In genomic region chr16:84307209-84307954, GRCh38 we compare ENCODE assay signal across 17 cellular contexts. TPM values are rescaled to one million over a fixed set of nuclear protein-coding genes. Genes with fewer than 3 reads are reported as not detected.
DNase-seq lines count a peak whose midpoint lies in the region; FAIRE-seq and TF ChIP-seq lines count a peak whose summit lies in the region.
"Had no signal": no experiment of that assay in that cellular context is flagged by ENCODE, and none has a peak within 500 bp of the region (broad histone marks: within the 10 kb centered on the region; RNA-seq: fewer than 3 reads in every experiment).

No MANE protein-coding gene starts in this region.

- H3K36me3 ChIP-seq in H1 (ENCODE audit: control insufficient read depth in 2 of 4, insufficient read depth in 4 of 4, low read length in 3 of 4) = no peaks in the 10 kb centered on the region
- H3K36me3 ChIP-seq: SJCRH30 had no signal

- no peaks in the 10 kb centered on the region for H3K79me2 ChIP-seq in H1 (ENCODE audit: control insufficient read depth in 1 of 2, insufficient read depth in 2 of 2, low read length in 2 of 2)

- H3K27ac Mint-ChIP-seq in MCF 10A (ENCODE audit: low read depth, unreplicated experiment) = no peak overlapping the region
- H3K27ac Mint-ChIP-seq: CD8-positive, alpha-beta memory T cell had no signal

- H3K79me1 ChIP-seq in H1 (ENCODE audit: low read depth, low read length) = no peaks in the 10 kb centered on the region

- no peak overlapping the region for H3K4me3 ChIP-seq in H1 (ENCODE audit: extremely low read depth in 1 of 4, insufficient read depth in 2 of 4, low read depth in 3 of 4, low read length in 4 of 4)
- H3K4me3 ChIP-seq: GM12878, PC-9, SJCRH30 had no signal

- no peak for TF ChIP-seq POLR2A in H1 (IDR thresholded peaks at IDR 0.05; ENCODE audit: control extremely low read depth in 1 of 2, low read depth in 2 of 2, low read length in 2 of 2)

- no peak for TF ChIP-seq EP300 in H1 (IDR thresholded peaks at IDR 0.05; ENCODE audit: borderline replicate concordance in 1 of 2, low read depth in 2 of 2, low read length in 2 of 2)

- peaks cover 53% of the 10 kb centered on the region for H3K27me3 Mint-ChIP-seq in MCF 10A (ENCODE audit: insufficient read depth, unreplicated experiment)

- H4K8ac ChIP-seq in H1 (ENCODE audit: extremely low read depth, insufficient read depth, low read length) = no peak overlapping the region

- 90% methylated on average over 22 of the region's 22 CpGs; no CpG with 5 or more reads in 1 of the 2 experiments for WGBS in H1 (ENCODE audit: extremely low coverage in 1 of 2, insufficient coverage in 1 of 2, insufficient read length in 1 of 2, insufficient replicate concordance in 2 of 2, low coverage in 1 of 2, low lambda C conversion rate in 2 of 2, missing lambda C conversion rate in 1 of 2), 2 experiments

- FAIRE-seq in H1 (lab: Jason Lieb, UNC) = no peak
- FAIRE-seq: GM12878, GM18507 had no signal

- no peak overlapping the region for H4K5ac ChIP-seq in H1 (ENCODE audit: insufficient read length, low read depth, low read length)

- no peak overlapping the region for H4K91ac ChIP-seq in H1 (replicated peaks; ENCODE audit: insufficient read length, low read length)

- H2AK5ac ChIP-seq in H1 (ENCODE audit: low read depth, low read length) = no peak overlapping the region

- CTCF ChIA-PET in H1 (lab: Charles Lee; ENCODE audit: partially characterized antibody) (interaction anchor here (0.6 to 11.9 kb wide), 43 partner anchors 8 to 540 kb away, joined by 3 to 212 read pairs (median 4); partner anchors contain the start of genes ADAD2, ATP2C2, TAF1C and WFDC1), MCF 10A (lab: Yijun Ruan, JAX) (interaction anchor here (0.5 to 1.4 kb wide), 2 partner anchors 30 to 416 kb away, joined by 3 to 6 read pairs; no protein-coding TSS in a partner anchor)

- no peaks in the 10 kb centered on the region for H3K36me3 Mint-ChIP-seq in MCF 10A (ENCODE audit: insufficient read depth, unreplicated experiment)

- H3K23me2 ChIP-seq in H1 (ENCODE audit: low read depth, low read length) = no peaks in the 10 kb centered on the region

- no peak for TF ChIP-seq RAD21 in H1 (IDR thresholded peaks at IDR 0.05 in 1 of 2, conservative IDR thresholded peaks at IDR 0.05 in 1 of 2; ENCODE audit: low read depth in 2 of 2, low read length in 2 of 2)

- H3K27me3 ChIP-seq in H1 (replicated peaks in 1 of 4; ENCODE audit: control insufficient read depth in 3 of 4, extremely low read depth in 1 of 4, insufficient read depth in 3 of 4, low read length in 3 of 4) = no peaks in the 10 kb centered on the region
- H3K27me3 ChIP-seq: SJCRH30 had no signal

- H2AFZ ChIP-seq in H1 (ENCODE audit: low read length) = no peak overlapping the region
- H2AFZ ChIP-seq: PC-9 had no signal

- H3K27ac ChIP-seq in H1 (ENCODE audit: low read depth, low read length) = no peak overlapping the region
- H3K27ac ChIP-seq: PC-9, SJCRH30 had no signal

- TF ChIP-seq CTCF in H1 (IDR thresholded peaks at IDR 0.05; ENCODE audit: control extremely low read depth in 1 of 3, insufficient read depth in 1 of 3, low read depth in 1 of 3, low read length in 3 of 3) = no peak
- no peak for TF ChIP-seq CTCF in MCF 10A (IDR thresholded peaks at IDR 0.05; ENCODE audit: unreplicated experiment)

- 0 out of 2 replicates have a peak overlapping the region, but pooled peaks have one; percentile 15 for H2BK20ac ChIP-seq in H1 (ENCODE audit: low read length)

- H3K4ac ChIP-seq in H1 (replicated peaks; ENCODE audit: insufficient read length, low read depth, low read length) = no peak overlapping the region

- no peak overlapping the region for H3K14ac ChIP-seq in H1 (ENCODE audit: insufficient read length)

- no peak overlapping the region for H3K4me3 Mint-ChIP-seq in MCF 10A (ENCODE audit: unreplicated experiment)
- H3K4me3 Mint-ChIP-seq: CD8-positive, alpha-beta memory T cell had no signal

- no peak overlapping the region for H3K23ac ChIP-seq in H1 (ENCODE audit: insufficient read length)

- H3K18ac ChIP-seq in H1 (ENCODE audit: extremely low read depth, low read length) = no peak overlapping the region

- H3K9ac ChIP-seq in H1 (replicated peaks in 1 of 4; ENCODE audit: extremely low read depth in 1 of 4, low read depth in 3 of 4, low read length in 3 of 4) = no peak overlapping the region

- H3K4me1 Mint-ChIP-seq in MCF 10A (ENCODE audit: insufficient read depth, unreplicated experiment) = no peaks in the 10 kb centered on the region

- no peak overlapping the region for H3K56ac ChIP-seq in H1 (replicated peaks; ENCODE audit: insufficient read length, low read depth, low read length)

- no peak overlapping the region for H2BK15ac ChIP-seq in H1 (ENCODE audit: low read length)

- no peak overlapping the region for H2BK12ac ChIP-seq in H1 (ENCODE audit: low read depth, low read length)

- no peaks in the 10 kb centered on the region for H3K9me3 Mint-ChIP-seq in MCF 10A (ENCODE audit: unreplicated experiment)
- H3K9me3 Mint-ChIP-seq: CD8-positive, alpha-beta memory T cell had no signal

- H2BK5ac ChIP-seq in H1 (ENCODE audit: low read depth, low read length) = no peak overlapping the region

- no peak overlapping the region for H2BK120ac ChIP-seq in H1 (replicated peaks; ENCODE audit: low read depth, low read length)

- H3K9me3 ChIP-seq in H1 (ENCODE audit: insufficient read depth in 2 of 2, low read depth in 1 of 2, low read length in 1 of 2) = no peaks in the 10 kb centered on the region
- H3K9me3 ChIP-seq: SJCRH30 had no signal

- POLR2A ChIA-PET in H1 (lab: Charles Lee; ENCODE audit: partially characterized antibody) (interaction anchor here (1.3 kb wide), 1 partner anchor 13 kb away, joined by 3 read pairs; the partner anchor contains the start of gene WFDC1), MCF 10A (lab: Yijun Ruan, JAX) (interaction anchor here (0.6 kb wide), 2 partner anchors 144 to 156 kb away, joined by 3 read pairs; no protein-coding TSS in a partner anchor)

- intact Hi-C loops in MCF 10A (cut with micrococcal nuclease) = no loop called here

- BruUV-seq in MCF 10A (replicated peaks; lab: Mats Ljungman, UMichigan) = no TSS peak

- H3K4me1 ChIP-seq in H1 (replicated peaks in 1 of 4; ENCODE audit: control insufficient read depth in 3 of 4, insufficient read depth in 4 of 4, low read length in 3 of 4) = peaks cover 0 to 2% (median under 1%) of the 10 kb centered on the region in 4 experiments; a peak in 2 of 7 replicates
- H3K4me1 ChIP-seq: SJCRH30 had no signal

- DNase-seq in D341Med (ENCODE audit: low spot score) = peak; percentile 58
- peak; percentile 89 for DNase-seq in NCI-H82 treated with DMSO at 0.1 percent for 48 hours (lab: John Stamatoyannopoulos, UW; ENCODE audit: unreplicated experiment)
- no peak for DNase-seq in H1 (ENCODE audit: low read depth in 1 of 2, low spot score in 2 of 2)
- DNase-seq in retina = peak; percentile 78
- DNase-seq in occipital lobe (lab: John Stamatoyannopoulos, UW) = no peak
- no peak for DNase-seq in activated naive CD4-positive, alpha-beta T cell treated with anti-CD3 and anti-CD28 coated beads, Interleukin-2, amount 50 U/mL, for 16 hours
- no peak for DNase-seq in MCF 10A (ENCODE audit: unreplicated experiment)
- DNase-seq in cortex of kidney (lab: John Stamatoyannopoulos, UW) = no peak
- DNase-seq: CD8-positive, alpha-beta memory T cell; DMS 273 treated with DMSO at 0.1 percent for 48 hours; NCI-H1105 had no signal

- no peaks in the 10 kb centered on the region for H4K20me1 ChIP-seq in H1 (replicated peaks in 1 of 2; ENCODE audit: control insufficient read depth in 1 of 2, insufficient read depth in 2 of 2, low read length in 2 of 2)

- no peak overlapping the region for H3K4me2 ChIP-seq in H1 (ENCODE audit: insufficient read depth in 1 of 2, low read depth in 2 of 2, low read length in 2 of 2)
- H3K4me2 ChIP-seq: PC-9 had no signal

TF ChIP-seq in H1, 55 proteins besides CTCF, POLR2A, EP300 and RAD21:
- no peak for TF ChIP-seq HDAC2 (IDR thresholded peaks at IDR 0.05; ENCODE audit: borderline replicate concordance in 1 of 2, low read depth in 2 of 2, low read length in 2 of 2)

RNA-seq across cellular contexts. Expression of gene WFDC1, which starts 12.7 kb away (rescaled TPM):
- 1.1 and 1.6 TPM in 2 replicates for total RNA-seq in H1 (2021; fragmentation: NEBNext Ultra II Directional; extraction: Animal tissue kit (Norgen Biotek cat#: 25700))
- 0.52 and 0.70 TPM in 2 replicates for polyA plus RNA-seq in H1 (2011; rRNA removed)
- 0.61 TPM for polyA plus RNA-seq in H1 (2011; cell fraction: cytosol; rRNA removed)
- 0.64 TPM for polyA plus RNA-seq in H1 (2011; cell fraction: nucleus; rRNA removed)
- polyA plus RNA-seq in H1 (2012, experiment 1 of 2) = 0.36 to 1.2 TPM (median 0.46 TPM) in 4 replicates
- 0.22 TPM for polyA plus RNA-seq in H1 (2012, experiment 2 of 2)
- polyA plus RNA-seq in H1 (2013, experiment 1 of 2) = 0.71 TPM
- 0.99 TPM for polyA plus RNA-seq in H1 (2013, experiment 2 of 2)
- polyA minus RNA-seq in H1 (2011; rRNA and poly(A)+ RNA removed) = not detected in 2 replicates
- polyA minus RNA-seq in H1 (2011; cell fraction: cytosol; rRNA and poly(A)+ RNA removed) = not detected
- polyA minus RNA-seq in H1 (2011; cell fraction: nucleus; rRNA and poly(A)+ RNA removed) = not detected
- total RNA-seq in occipital lobe (0.62 TPM), MCF 10A (2022) (not detected in 2 replicates)
- total RNA-seq: A172; CD8-positive, alpha-beta memory T cell; GM12878; H4; PC-9 had no signal
- polyA plus RNA-seq: CD8-positive, alpha-beta memory T cell; GM12878 had no signal

Comparison
In these comparisons a context has a peak if more than half of its experiments do, and no peak if none do; other contexts are left out.
1. DNase-seq: peak in D341Med (single experiment), NCI-H82 treated with DMSO at 0.1 percent for 48 hours (single experiment) and retina (single experiment); none in H1 (0 of 2), occipital lobe (single experiment), activated naive CD4-positive, alpha-beta T cell treated with anti-CD3 and anti-CD28 coated beads, Interleukin-2, amount 50 U/mL, for 16 hours (single experiment), MCF 10A (single experiment) and cortex of kidney (single experiment).